9 cellular contexts compared by ENCODE assay signal in the genomic region with DNA sequence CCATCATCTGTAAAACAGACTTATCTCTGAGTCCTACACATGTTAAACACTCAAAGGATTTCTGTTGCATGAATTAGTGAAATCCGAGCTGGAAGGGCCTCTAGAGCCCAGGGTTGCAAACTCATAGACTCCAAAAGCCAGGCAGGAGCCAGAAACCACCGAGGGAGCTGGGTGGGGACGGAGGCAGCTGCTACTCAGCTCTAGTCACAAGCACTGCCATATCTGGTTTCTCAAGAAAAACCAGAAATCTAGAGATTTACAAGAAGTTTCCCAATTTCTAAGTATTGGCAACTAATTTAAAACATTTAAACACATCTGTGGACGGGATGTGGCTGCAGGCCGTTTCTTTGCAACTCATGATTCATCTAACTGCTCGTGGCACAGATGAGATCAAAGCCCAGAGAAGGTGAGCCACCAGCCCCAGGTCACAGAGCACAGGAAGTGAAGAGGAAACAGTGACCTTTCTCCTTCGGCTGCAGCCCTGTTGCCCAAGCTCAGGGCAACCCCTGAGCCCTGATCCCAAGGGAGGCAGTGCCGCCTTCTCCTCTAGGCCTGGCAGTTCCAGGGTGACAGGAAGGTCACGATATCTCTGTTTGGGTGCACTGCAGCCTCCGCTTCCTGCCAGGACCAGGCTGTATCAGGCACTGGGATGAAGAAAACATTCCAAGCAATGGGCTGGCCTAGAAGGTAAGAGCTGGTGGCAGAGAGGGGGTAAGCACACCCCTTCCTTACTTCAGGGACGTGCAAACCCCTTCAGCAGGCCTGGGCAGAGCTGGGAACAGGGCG. TPM values are rescaled to one million over a fixed set of nuclear protein-coding genes. Genes with fewer than 3 reads are reported as not detected.
DNase-seq lines count a peak whose midpoint lies in the region; ATAC-seq, FAIRE-seq and TF ChIP-seq lines count a peak whose summit lies in the region.
"Had no signal": no experiment of that assay in that cellular context is flagged by ENCODE, and none has a peak within 500 bp of the region (broad histone marks: within the 10 kb centered on the region; RNA-seq: fewer than 3 reads in every experiment).

No MANE protein-coding gene starts in this region.

- no peak for TF ChIP-seq CTCF in A673 (conservative IDR thresholded peaks at IDR 0.05; ENCODE audit: low read depth, low read length)

- no TSS peak for BruUV-seq in A673 (replicated peaks; lab: Mats Ljungman, UMichigan)

- no peak overlapping the region for H3K4me3 ChIP-seq in A673 (ENCODE audit: low read depth, low read length, poor library complexity, severe bottlenecking)

- intact Hi-C loops in Right ventricle myocardium superior (cut with DNase I) = no loop called here
- intact Hi-C loops in A673 (cut with micrococcal nuclease; ENCODE audit: unreplicated experiment) = no loop called here

- no peak for FAIRE-seq in urothelium cell line (lab: Jason Lieb, UNC)

- H3K4me1 ChIP-seq in A673 (ENCODE audit: insufficient read depth, low read length, poor library complexity, severe bottlenecking) = no peaks in the 10 kb centered on the region
- H3K4me1 ChIP-seq: parathyroid adenoma had no signal

- ATAC-seq in Right ventricle myocardium superior (ENCODE audit: poor library complexity) = peak; percentile 89

- CTCF ChIA-PET in A673 (lab: Charles Lee) = interaction anchor here (1.5 kb wide), 1 partner anchor 14 kb away, joined by 3 read pairs; no protein-coding TSS in a partner anchor

- DNase-seq in MV-4-11 (lab: John Stamatoyannopoulos, UW) (peak; percentile 99), activated T-cell treated with anti-CD3 and anti-CD28 coated beads for 4 hours (peak; percentile 29), Right ventricle myocardium superior (peak; percentile 83), AML-193 (lab: John Stamatoyannopoulos, UW) (no peak), A673 (ENCODE audit: low spot score) (no peak), NCI-H1105 treated with DMSO at 0.1 percent for 48 hours (lab: John Stamatoyannopoulos, UW) (no peak), urothelium cell line (ENCODE audit: low spot score) (no peak)
- DNase-seq in stimulated activated CD4-positive, alpha-beta T cell treated with anti-CD3 and anti-CD28 coated beads, Interleukin-4, amount 100 ng/mL, for 48 hours (ENCODE audit: low read depth in 2 of 2) = peak; percentile 60 to 77

- H3K36me3 ChIP-seq in A673 (ENCODE audit: insufficient read depth, low read length, poor library complexity, severe bottlenecking) = no peaks in the 10 kb centered on the region

- H3K27me3 ChIP-seq in A673 (replicated peaks; ENCODE audit: insufficient read depth, low read depth, low read length, poor library complexity) = no peaks in the 10 kb centered on the region

- H3K9me3 ChIP-seq in A673 (ENCODE audit: low read depth, low read length, poor library complexity, severe bottlenecking) = no peaks in the 10 kb centered on the region

- POLR2A ChIA-PET in A673 (lab: Charles Lee; ENCODE audit: low non-redundant PET) = interaction anchor here (0.5 kb wide), 1 partner anchor 34 kb away, joined by 3 read pairs; no protein-coding TSS in a partner anchor

- H3K27ac ChIP-seq in A673 (ENCODE audit: low read depth, low read length, poor library complexity, severe bottlenecking) = no peak overlapping the region
- H3K27ac ChIP-seq: parathyroid adenoma had no signal

RNA-seq across cellular contexts. Expression of gene PTGIS, which starts 26.4 kb away (rescaled TPM):
- total RNA-seq in Right ventricle myocardium superior (26.9 TPM), A673 (2021) (not detected in 2 replicates)

Comparison
In these comparisons a context has a peak if more than half of its experiments do, and no peak if none do; other contexts are left out.
1. DNase-seq: peak in MV-4-11 (single experiment), activated T-cell treated with anti-CD3 and anti-CD28 coated beads for 4 hours (single experiment), Right ventricle myocardium superior (single experiment) and stimulated activated CD4-positive, alpha-beta T cell treated with anti-CD3 and anti-CD28 coated beads, Interleukin-4, amount 100 ng/mL, for 48 hours (2 of 2); none in AML-193 (0 of 2), A673 (single experiment), NCI-H1105 treated with DMSO at 0.1 percent for 48 hours (single experiment) and urothelium cell line (single experiment).
2. RNA of gene PTGIS, which starts 26.4 kb away (total RNA-seq): 26.9 TPM in Right ventricle myocardium superior (single experiment); not detected in A673; every median in the first group is over 10 times any median in the second.